Comparison of ENCODE assay signal across 8 cellular contexts in genomic region chr1:235423214-235423652, GRCh38. TPM values are rescaled to one million over a fixed set of nuclear protein-coding genes. Genes with fewer than 3 reads are reported as not detected.
DNase-seq lines count a peak whose midpoint lies in the region; ATAC-seq and TF ChIP-seq lines count a peak whose summit lies in the region.

No MANE protein-coding gene starts in this region.

- no peaks in the 10 kb centered on the region for H3F3A ChIP-seq in PC-3 (ENCODE audit: low read length, unreplicated experiment)

- in situ Hi-C loops in mammary epithelial cell (cut with MboI; ENCODE audit: low sequenced_read_pairs in 2 of 2): loop anchor here (5.0 to 25.0 kb wide), 3 partner anchors 176 to 936 kb away; partner anchors contain the start of gene TARBP1 (in 1 of the 2)

- H3K9me2 ChIP-seq in OCI-LY7 (ENCODE audit: insufficient read depth, low read length): no peaks in the 10 kb centered on the region
- no peaks in the 10 kb centered on the region for H3K9me2 ChIP-seq in PC-3 (replicated peaks; ENCODE audit: low read length)

- DNase-seq in CD4-positive, alpha-beta T cell: peak in 3 of 10 experiments; percentile 2 to 7 (median 5)
- no peak for DNase-seq in OCI-LY7 (ENCODE audit: low spot score)
- DNase-seq in effector memory CD8-positive, alpha-beta T cell: peak in 2 of 3 experiments; percentile 10 to 25
- DNase-seq in PC-3: no peak
- DNase-seq in kidney glomerular epithelial cell (lab: John Stamatoyannopoulos, UW): no peak
- no peak for DNase-seq in mammary epithelial cell
- DNase-seq in posterior cingulate gyrus: no peak

- BruUV-seq in OCI-LY7 (replicated peaks; lab: Mats Ljungman, UMichigan): no TSS peak
- no TSS peak for BruUV-seq in PC-3 (replicated peaks; lab: Mats Ljungman, UMichigan)
- no TSS peak for BruUV-seq in mammary epithelial cell (replicated peaks; lab: Mats Ljungman, UMichigan)

- H3K9ac ChIP-seq in PC-3 (ENCODE audit: low read length): no peak overlapping the region
- no peak overlapping the region for H3K9ac ChIP-seq in mammary epithelial cell (ENCODE audit: insufficient read depth, low read length)

- H3K4me2 ChIP-seq in OCI-LY7 (ENCODE audit: low read length): peak overlapping the region; percentile 31; the same call in 1 of the 2 replicates
- H3K4me2 ChIP-seq in PC-3 (ENCODE audit: low read length): no peak overlapping the region
- H3K4me2 ChIP-seq in mammary epithelial cell (ENCODE audit: insufficient read depth, low read depth, low read length): no peak overlapping the region

- H3K9me3 ChIP-seq in CD4-positive, alpha-beta T cell (ENCODE audit: control insufficient read depth, low read length): no peaks in the 10 kb centered on the region
- H3K9me3 ChIP-seq in OCI-LY7 (ENCODE audit: low read length): no peaks in the 10 kb centered on the region
- no peaks in the 10 kb centered on the region for H3K9me3 ChIP-seq in PC-3 (ENCODE audit: low read length)
- H3K9me3 ChIP-seq in mammary epithelial cell (replicated peaks; ENCODE audit: insufficient read depth, low read length): no peaks in the 10 kb centered on the region

- dilution Hi-C loops in mammary epithelial cell (cut with HindIII; ENCODE audit: low sequenced_read_pairs): no loop called here

- no peaks in the 10 kb centered on the region for H3K79me2 ChIP-seq in OCI-LY7 (ENCODE audit: insufficient read depth, low read depth, low read length)
- H3K79me2 ChIP-seq in PC-3 (ENCODE audit: low read length): no peaks in the 10 kb centered on the region
- H3K79me2 ChIP-seq in mammary epithelial cell (ENCODE audit: insufficient read depth, low read length): peaks cover 5% of the 10 kb centered on the region

- H3K27ac Mint-ChIP-seq in CD4-positive, alpha-beta T cell: no peak overlapping the region
- peak overlapping the region; percentile 64 to 87 for H3K27ac Mint-ChIP-seq in effector memory CD8-positive, alpha-beta T cell

- H4K20me1 ChIP-seq in OCI-LY7 (ENCODE audit: insufficient read depth, low read length): no peaks in the 10 kb centered on the region
- H4K20me1 ChIP-seq in PC-3 (ENCODE audit: low read length): no peaks in the 10 kb centered on the region
- no peaks in the 10 kb centered on the region for H4K20me1 ChIP-seq in mammary epithelial cell (ENCODE audit: insufficient read depth, low read length)

- H3K36me3 Mint-ChIP-seq in CD4-positive, alpha-beta T cell (ENCODE audit: low read depth): peaks cover 11% of the 10 kb centered on the region
- peaks cover 4% of the 10 kb centered on the region for H3K36me3 Mint-ChIP-seq in effector memory CD8-positive, alpha-beta T cell (ENCODE audit: insufficient read depth)

- no peaks in the 10 kb centered on the region for H3K4me1 ChIP-seq in OCI-LY7 (ENCODE audit: insufficient read depth, low read length, poor library complexity, severe bottlenecking)
- H3K4me1 ChIP-seq in PC-3 (ENCODE audit: insufficient read depth, low read length): no peaks in the 10 kb centered on the region
- H3K4me1 ChIP-seq in mammary epithelial cell (ENCODE audit: insufficient read depth, low read length): no peaks in the 10 kb centered on the region

- WGBS in mammary epithelial cell (ENCODE audit: low coverage, missing lambda C conversion rate): 85% methylated on average over 11 of the region's 12 CpGs

- no peak overlapping the region for H3K4me3 ChIP-seq in OCI-LY7 (ENCODE audit: low read depth, low read length, poor library complexity, severe bottlenecking)
- H3K4me3 ChIP-seq in PC-3 (ENCODE audit: low read length): no peak overlapping the region
- H3K4me3 ChIP-seq in mammary epithelial cell (replicated peaks in 1 of 3; ENCODE audit: insufficient read depth in 1 of 3, low read depth in 2 of 3, low read length in 3 of 3): no peak overlapping the region

- TF ChIP-seq CTCF in CD4-positive, alpha-beta T cell (IDR thresholded peaks at IDR 0.05): no peak
- no peak for TF ChIP-seq CTCF in OCI-LY7 (conservative IDR thresholded peaks at IDR 0.05; ENCODE audit: low read length)
- no peak for TF ChIP-seq CTCF in PC-3 (conservative IDR thresholded peaks at IDR 0.05; ENCODE audit: low read depth, low read length)
- TF ChIP-seq CTCF in mammary epithelial cell (conservative IDR thresholded peaks at IDR 0.05 in 1 of 2, IDR thresholded peaks at IDR 0.05 in 1 of 2; ENCODE audit: extremely low read depth in 1 of 2, insufficient read depth in 1 of 2, low read depth in 1 of 2, low read length in 2 of 2): no peak

- intact Hi-C loops in CD4-positive, alpha-beta T cell (cut with DNase I, micrococcal nuclease): no loop called here
- intact Hi-C loops in OCI-LY7 (cut with micrococcal nuclease; ENCODE audit: unreplicated experiment) (no loop called here), PC-3 (cut with micrococcal nuclease) (no loop called here), mammary epithelial cell (cut with micrococcal nuclease) (no loop called here), posterior cingulate gyrus (cut with DNase I) (no loop called here)

- peaks cover 28% of the 10 kb centered on the region for H3K4me1 Mint-ChIP-seq in CD4-positive, alpha-beta T cell (ENCODE audit: low read depth)
- H3K4me1 Mint-ChIP-seq in effector memory CD8-positive, alpha-beta T cell (ENCODE audit: low read depth in 2 of 2): peaks cover 16 to 29% of the 10 kb centered on the region in 2 donors

- peak; percentile 63 for ATAC-seq in CD4-positive, alpha-beta T cell (ENCODE audit: poor library complexity)
- ATAC-seq in GM21447 (IDR thresholded peaks at IDR 0.05; ENCODE audit: unreplicated experiment) (peak; percentile 82), PC-3 (no peak)
- ATAC-seq in effector memory CD8-positive, alpha-beta T cell (replicated peaks): peak; percentile 89

- POLR2A ChIA-PET in CD4-positive, alpha-beta T cell (lab: Charles Lee): no interaction called here
- POLR2A ChIA-PET in OCI-LY7 (lab: Charles Lee): interaction anchor here (0.5 to 1.2 kb wide), 2 partner anchors 9 to 264 kb away, joined by 3 read pairs; no protein-coding TSS in a partner anchor
- POLR2A ChIA-PET in PC-3 (lab: Charles Lee; ENCODE audit: unreplicated experiment): no interaction called here

- no peaks in the 10 kb centered on the region for H3K9me3 Mint-ChIP-seq in CD4-positive, alpha-beta T cell
- no peaks in the 10 kb centered on the region for H3K9me3 Mint-ChIP-seq in effector memory CD8-positive, alpha-beta T cell

- no peak overlapping the region for H3K27ac ChIP-seq in CD4-positive, alpha-beta T cell (ENCODE audit: low read depth, low read length)
- H3K27ac ChIP-seq in OCI-LY7 (ENCODE audit: low read depth, low read length, poor library complexity, severe bottlenecking): no peak overlapping the region
- H3K27ac ChIP-seq in PC-3 (ENCODE audit: low read length): no peak overlapping the region
- no peak overlapping the region for H3K27ac ChIP-seq in mammary epithelial cell (ENCODE audit: insufficient read depth, low read depth, low read length)

- CTCF ChIA-PET in CD4-positive, alpha-beta T cell (lab: Charles Lee): interaction anchor here (0.6 to 1.0 kb wide), 2 partner anchors 81 to 227 kb away, joined by 3 to 4 read pairs; partner anchors contain the start of gene B3GALNT2
- CTCF ChIA-PET in OCI-LY7 (lab: Charles Lee; ENCODE audit: unreplicated experiment) (no interaction called here), PC-3 (lab: Charles Lee) (no interaction called here), mammary epithelial cell (lab: Charles Lee; ENCODE audit: low non-redundant PET) (interaction anchor here (0.7 kb wide), 1 partner anchor 82 kb away, joined by 3 read pairs; no protein-coding TSS in a partner anchor)

- H3K36me3 ChIP-seq in OCI-LY7 (ENCODE audit: insufficient read depth, low read length): peaks cover 4% of the 10 kb centered on the region; the same call in 1 of the 2 replicates
- no peaks in the 10 kb centered on the region; the same call in 1 of the 2 replicates for H3K36me3 ChIP-seq in PC-3 (ENCODE audit: low read depth, low read length)
- no peaks in the 10 kb centered on the region for H3K36me3 ChIP-seq in mammary epithelial cell (ENCODE audit: insufficient read depth, low read length)

- H2AFZ ChIP-seq in OCI-LY7 (ENCODE audit: low read length): no peak overlapping the region
- no peak overlapping the region for H2AFZ ChIP-seq in PC-3 (ENCODE audit: low read length)
- no peak overlapping the region for H2AFZ ChIP-seq in mammary epithelial cell (ENCODE audit: low read depth, low read length)

- H3K27me3 Mint-ChIP-seq in CD4-positive, alpha-beta T cell: no peaks in the 10 kb centered on the region
- no peaks in the 10 kb centered on the region for H3K27me3 Mint-ChIP-seq in effector memory CD8-positive, alpha-beta T cell

- no peaks in the 10 kb centered on the region for H3K27me3 ChIP-seq in CD4-positive, alpha-beta T cell (ENCODE audit: control insufficient read depth, insufficient read depth, low read length)
- H3K27me3 ChIP-seq in PC-3 (ENCODE audit: low read length) (no peaks in the 10 kb centered on the region), mammary epithelial cell (ENCODE audit: insufficient read depth, low read length) (no peaks in the 10 kb centered on the region)

- no peak overlapping the region for H3K4me3 Mint-ChIP-seq in CD4-positive, alpha-beta T cell
- H3K4me3 Mint-ChIP-seq in effector memory CD8-positive, alpha-beta T cell: peak overlapping the region; percentile 69 to 72

RNA-seq across cellular contexts. Expression of gene TBCE, which starts 56.0 kb away (rescaled TPM):
- total RNA-seq in CD4-positive, alpha-beta T cell: 1 to 10 TPM; 7.0 to 8.4 TPM
- 30.2 and 30.7 TPM in 2 replicates for total RNA-seq in OCI-LY7 (2014; rRNA removed; shearing (Covaris generic))
- total RNA-seq in OCI-LY7 (2022): 26.9 and 32.6 TPM in 2 replicates
- 31.8 and 41.0 TPM in 2 replicates for total RNA-seq in PC-3 (2014; rRNA removed)
- total RNA-seq in mammary epithelial cell: 10 to 100 TPM; 15.8 to 19.4 TPM
- 15.2 TPM for polyA plus RNA-seq in mammary epithelial cell
- 19.4 TPM for polyA minus RNA-seq in mammary epithelial cell

Comparison
In these comparisons a context has a peak if more than half of its experiments do, and no peak if none do; other contexts are left out.
1. DNase-seq: peak in effector memory CD8-positive, alpha-beta T cell (2 of 3); none in OCI-LY7 (single experiment), PC-3 (single experiment), kidney glomerular epithelial cell (single experiment), mammary epithelial cell (single experiment) and posterior cingulate gyrus (0 of 10).
2. CTCF ChIA-PET loops: an anchor here in CD4-positive, alpha-beta T cell (0.6 to 1.0 kb wide) and mammary epithelial cell (0.7 kb wide); none called in OCI-LY7 and PC-3.